1 cellular context compared by ENCODE assay signal in the genomic region with DNA sequence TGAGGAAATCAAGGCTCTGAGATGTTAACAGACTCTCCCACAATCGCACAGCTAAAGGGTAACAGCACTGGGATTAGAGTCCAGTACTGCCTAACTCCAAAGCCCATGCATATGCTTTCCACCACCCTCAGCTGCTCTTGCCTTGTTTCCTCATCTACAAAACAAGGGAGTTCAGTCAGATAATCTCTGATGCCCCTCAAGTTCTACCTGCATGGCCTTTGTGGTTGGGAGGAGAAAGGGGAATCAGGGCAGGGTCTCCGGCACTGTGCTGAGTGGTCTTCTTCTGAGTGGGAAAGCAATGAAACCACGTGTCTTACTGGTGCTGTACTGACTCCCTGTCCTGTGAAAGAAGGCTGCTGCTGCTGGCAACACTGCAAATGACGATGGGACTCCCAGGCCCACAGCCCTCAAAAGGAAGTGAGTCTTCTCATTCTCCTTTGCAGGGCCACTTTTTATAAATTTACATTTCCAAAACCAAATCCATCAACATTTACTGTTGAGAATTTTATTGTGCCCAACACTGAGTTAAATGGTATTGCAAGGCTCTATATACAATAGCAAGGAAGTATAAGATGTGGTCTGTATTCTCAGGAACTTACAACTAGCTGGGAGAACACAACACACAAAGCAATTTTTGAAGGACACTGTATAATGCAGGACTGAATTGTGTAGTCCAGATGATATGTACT.
TF ChIP-seq lines count a peak whose summit lies in the region.

No MANE protein-coding gene starts in this region.

TF ChIP-seq in A549, 52 proteins besides CTCF, POLR2A, EP300 and RAD21 (continued from another document):
- TF ChIP-seq, protein P1, sequence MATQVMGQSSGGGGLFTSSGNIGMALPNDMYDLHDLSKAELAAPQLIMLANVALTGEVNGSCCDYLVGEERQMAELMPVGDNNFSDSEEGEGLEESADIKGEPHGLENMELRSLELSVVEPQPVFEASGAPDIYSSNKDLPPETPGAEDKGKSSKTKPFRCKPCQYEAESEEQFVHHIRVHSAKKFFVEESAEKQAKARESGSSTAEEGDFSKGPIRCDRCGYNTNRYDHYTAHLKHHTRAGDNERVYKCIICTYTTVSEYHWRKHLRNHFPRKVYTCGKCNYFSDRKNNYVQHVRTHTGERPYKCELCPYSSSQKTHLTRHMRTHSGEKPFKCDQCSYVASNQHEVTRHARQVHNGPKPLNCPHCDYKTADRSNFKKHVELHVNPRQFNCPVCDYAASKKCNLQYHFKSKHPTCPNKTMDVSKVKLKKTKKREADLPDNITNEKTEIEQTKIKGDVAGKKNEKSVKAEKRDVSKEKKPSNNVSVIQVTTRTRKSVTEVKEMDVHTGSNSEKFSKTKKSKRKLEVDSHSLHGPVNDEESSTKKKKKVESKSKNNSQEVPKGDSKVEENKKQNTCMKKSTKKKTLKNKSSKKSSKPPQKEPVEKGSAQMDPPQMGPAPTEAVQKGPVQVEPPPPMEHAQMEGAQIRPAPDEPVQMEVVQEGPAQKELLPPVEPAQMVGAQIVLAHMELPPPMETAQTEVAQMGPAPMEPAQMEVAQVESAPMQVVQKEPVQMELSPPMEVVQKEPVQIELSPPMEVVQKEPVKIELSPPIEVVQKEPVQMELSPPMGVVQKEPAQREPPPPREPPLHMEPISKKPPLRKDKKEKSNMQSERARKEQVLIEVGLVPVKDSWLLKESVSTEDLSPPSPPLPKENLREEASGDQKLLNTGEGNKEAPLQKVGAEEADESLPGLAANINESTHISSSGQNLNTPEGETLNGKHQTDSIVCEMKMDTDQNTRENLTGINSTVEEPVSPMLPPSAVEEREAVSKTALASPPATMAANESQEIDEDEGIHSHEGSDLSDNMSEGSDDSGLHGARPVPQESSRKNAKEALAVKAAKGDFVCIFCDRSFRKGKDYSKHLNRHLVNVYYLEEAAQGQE (IDR thresholded peaks at IDR 0.05) = no peak
- TF ChIP-seq NR3C1 (IDR thresholded peaks at IDR 0.05) (no peak), CEBPB (IDR thresholded peaks at IDR 0.05) (no peak), HOXB13 (CRISPR knock-in tag; IDR thresholded peaks at IDR 0.05; ENCODE audit: low read depth) (peak; percentile 77; the same call in 1 of the 2 replicates), POLR2AphosphoS2 (conservative IDR thresholded peaks at IDR 0.05; ENCODE audit: low read length) (no peak), FOSB (CRISPR knock-in tag; IDR thresholded peaks at IDR 0.05) (peak; percentile 67; the same call in 1 of the 2 replicates), NPAS2 (CRISPR knock-in tag; IDR thresholded peaks at IDR 0.05; ENCODE audit: borderline replicate concordance) (no peak), HOXA7 (CRISPR knock-in tag; IDR thresholded peaks at IDR 0.05) (0 out of 2 replicates have a peak, but pooled peaks have one; percentile 37)
